In genomic region chr1:11262171-11263049, GRCh38 we compare ENCODE assay signal across 8 cellular contexts. TPM values are rescaled to one million over a fixed set of nuclear protein-coding genes. Genes with fewer than 3 reads are reported as not detected.
DNase-seq lines count a peak whose midpoint lies in the region; ATAC-seq and TF ChIP-seq lines count a peak whose summit lies in the region.

TSS of gene MTOR (minus strand) at chr1:11262551. CDS start at chr1:11259409, 3,142 bp downstream.

- DNase-seq in DMS79 (lab: John Stamatoyannopoulos, UW) (peak; percentile 100), KBM-7 (peak; percentile 99), erythroblast (lab: John Stamatoyannopoulos, UW) (peak; percentile 99 to 100)
- DNase-seq in activated T-cell treated with anti-CD3 and anti-CD28 coated beads, Interleukin-2, amount 50 U/mL, for 24 hours, result peak; percentile 93
- peak; percentile 96 for DNase-seq in stimulated activated CD8-positive, alpha-beta memory T cell treated with anti-CD3 and anti-CD28 coated beads, Interleukin-4, amount 100 ng/mL, for 48 hours

- no peaks in the 10 kb centered on the region for H3K9me3 ChIP-seq in mucosa of rectum (ENCODE audit: control insufficient read depth in 2 of 2, low read length in 2 of 2)

- in situ Hi-C loops in KBM-7 (cut with MboI; ENCODE audit: low pct_unique_long_range_greater_than_20kb, low sequenced_read_pairs), result no loop called here

- ATAC-seq in GM21717 (IDR thresholded peaks at IDR 0.05; ENCODE audit: unreplicated experiment), result peak; percentile 92

- peak within 1 kb of the TSS; percentile 95 for H3K4me3 Mint-ChIP-seq in activated T-cell treated with anti-CD3 and anti-CD28 coated beads, Interleukin-2, amount 50 U/mL, for 24 hours

- H3K27me3 ChIP-seq in mucosa of rectum (ENCODE audit: control insufficient read depth in 2 of 2, insufficient read depth in 2 of 2, low read length in 2 of 2), result no peaks in the 10 kb centered on the region

- peaks cover 5 to 7% of the 10 kb centered on the region in 2 donors for H3K4me1 ChIP-seq in mucosa of rectum (ENCODE audit: control insufficient read depth in 2 of 2, insufficient read depth in 2 of 2, low read length in 2 of 2)

- peak within 1 kb of the TSS; percentile 51 to 70 for H3K27ac ChIP-seq in mucosa of rectum (ENCODE audit: low read depth in 2 of 2, low read length in 2 of 2)

- H3K27ac Mint-ChIP-seq in activated T-cell treated with anti-CD3 and anti-CD28 coated beads, Interleukin-2, amount 50 U/mL, for 24 hours, result peak within 1 kb of the TSS; percentile 94

- H3K27me3 Mint-ChIP-seq in activated T-cell treated with anti-CD3 and anti-CD28 coated beads, Interleukin-2, amount 50 U/mL, for 24 hours, result no peaks in the 10 kb centered on the region

- H3K4me1 Mint-ChIP-seq in activated T-cell treated with anti-CD3 and anti-CD28 coated beads, Interleukin-2, amount 50 U/mL, for 24 hours (ENCODE audit: low read depth), result peaks cover 21% of the 10 kb centered on the region

- peak; percentile 73 for TF ChIP-seq POLR2A in erythroblast (IDR thresholded peaks at IDR 0.05; ENCODE audit: low read length)

- peak within 1 kb of the TSS; percentile 91 for H3K4me3 ChIP-seq in mucosa of rectum (ENCODE audit: low read length in 2 of 2)

- peaks cover 37% of the 10 kb centered on the region for H3K36me3 Mint-ChIP-seq in activated T-cell treated with anti-CD3 and anti-CD28 coated beads, Interleukin-2, amount 50 U/mL, for 24 hours (ENCODE audit: low read depth)

- H3K9me3 Mint-ChIP-seq in activated T-cell treated with anti-CD3 and anti-CD28 coated beads, Interleukin-2, amount 50 U/mL, for 24 hours, result no peaks in the 10 kb centered on the region

- H3K9ac ChIP-seq in mucosa of rectum (ENCODE audit: low read depth in 1 of 2, low read length in 2 of 2), result peak within 1 kb of the TSS; percentile 84 to 89

- H3K36me3 ChIP-seq in mucosa of rectum (ENCODE audit: control insufficient read depth in 2 of 2, insufficient read depth in 2 of 2, low read length in 2 of 2), result peaks cover 13 to 17% of the 10 kb centered on the region in 2 donors

TF ChIP-seq in PFSK-1, 5 proteins besides CTCF, POLR2A, EP300 and RAD21:
- peak; percentile 78 for TF ChIP-seq POLR2AphosphoS5 (IDR thresholded peaks at IDR 0.05; ENCODE audit: low read depth, low read length)
- no peak for TF ChIP-seq FOXP2 (optimal IDR thresholded peaks at IDR 0.05; ENCODE audit: borderline replicate concordance, extremely low read depth, extremely low read length, insufficient read depth)
- TF ChIP-seq REST (IDR thresholded peaks at IDR 0.05; ENCODE audit: insufficient read depth in 1 of 2, low read depth in 2 of 2, low read length in 2 of 2), result peak in 1 of 2 experiments; percentile 32; a peak in 1 of 4 replicates
- peak; percentile 90 for TF ChIP-seq TAF1 (IDR thresholded peaks at IDR 0.05; ENCODE audit: borderline replicate concordance, insufficient read depth, low read length)
- TF ChIP-seq SIN3A (IDR thresholded peaks at IDR 0.05; ENCODE audit: borderline replicate concordance, insufficient read depth, low read length), result no peak

RNA-seq across cellular contexts. Expression of gene MTOR, which starts in this region (rescaled TPM):
- polyA plus RNA-seq in PFSK-1 (2012; ENCODE audit: insufficient read length, low read depth), result 24.4 TPM

Comparison
In these comparisons a context has a peak if more than half of its experiments do, and no peak if none do; other contexts are left out.
1. Peak in every context shown above with its lines: DNase-seq, ATAC-seq, H3K4me3 ChIP-seq and H3K27ac ChIP-seq.